In genomic region chr18:58535340-58536186, GRCh38 we compare ENCODE assay signal across 8 cellular contexts.
DNase-seq lines count a peak whose midpoint lies in the region; ATAC-seq, FAIRE-seq and TF ChIP-seq lines count a peak whose summit lies in the region.

No MANE protein-coding gene starts in this region.

- TF ChIP-seq CTCF in GM12865 (IDR thresholded peaks at IDR 0.05; ENCODE audit: insufficient read depth, low read depth, low read length, missing control alignments) (no peak), GM20000 (IDR thresholded peaks at IDR 0.05; ENCODE audit: extremely low read depth, missing control alignments) (no peak), K562 (IDR thresholded peaks at IDR 0.05 in 2 of 3, conservative IDR thresholded peaks at IDR 0.05 in 1 of 3; ENCODE audit: insufficient read depth in 2 of 3, low read depth in 1 of 3, low read length in 3 of 3) (no peak), breast epithelium (IDR thresholded peaks at IDR 0.05) (no peak)

- POLR2A ChIA-PET in K562 (lab: Yijun Ruan, JAX), result interaction anchor here (0.7 kb wide), 1 partner anchor 37 kb away, joined by 3 read pairs; no protein-coding TSS in a partner anchor

- no TSS peak for BruUV-seq in K562 (replicated peaks; lab: Mats Ljungman, UMichigan)

- WGBS in K562 (ENCODE audit: insufficient coverage, low coverage, missing lambda C conversion rate), result 7% methylated on average over 14 of the region's 14 CpGs

- H3K36me3 ChIP-seq in K562 (ENCODE audit: control insufficient read depth, insufficient read depth, low read length) (no peaks in the 10 kb centered on the region), breast epithelium (no peaks in the 10 kb centered on the region)

- TF ChIP-seq EP300 in K562 (IDR thresholded peaks at IDR 0.05; ENCODE audit: low read length), result no peak

- H3K27ac ChIP-seq in K562 (ENCODE audit: extremely low read depth, low read depth, low read length) (no peak overlapping the region), breast epithelium (no peak overlapping the region)

- no peak overlapping the region for H3K9ac ChIP-seq in K562 (ENCODE audit: insufficient read depth in 1 of 2, low read depth in 2 of 2, low read length in 2 of 2)

- no peak overlapping the region for H2AFZ ChIP-seq in K562 (ENCODE audit: low read depth, low read length)

- in situ Hi-C loops in K562 (cut with MboI), result loop anchor here (10.0 kb wide), 1 partner anchor 539 kb away; no protein-coding TSS in a partner anchor

- intact Hi-C loops in K562 (cut with micrococcal nuclease) (no loop called here), breast epithelium (cut with DNase I; ENCODE audit: low total_unique reads) (no loop called here)

- H3K27me3 ChIP-seq in K562 (ENCODE audit: control insufficient read depth in 2 of 2, insufficient read depth in 2 of 2, low read length in 2 of 2), result peaks cover 0 to 3% of the 10 kb centered on the region in 2 experiments; a peak in 1 of 5 replicates
- H3K27me3 ChIP-seq in breast epithelium, result no peaks in the 10 kb centered on the region

- no peak for FAIRE-seq in K562 (lab: Jason Lieb, UNC)

- CTCF ChIA-PET in K562 (lab: Yijun Ruan, JAX; ENCODE audit: low intra/inter-chr PET ratio), result no interaction called here

- H3K4me1 ChIP-seq in K562 (replicated peaks in 1 of 2; ENCODE audit: control insufficient read depth in 2 of 2, insufficient read depth in 2 of 2, low read length in 2 of 2) (no peaks in the 10 kb centered on the region; a peak in 1 of 5 replicates), breast epithelium (no peaks in the 10 kb centered on the region)

- DNase-seq in GM12865 (ENCODE audit: low read depth) (peak; percentile 97), GM20000 (ENCODE audit: low spot score) (peak; percentile 69), K562 (ENCODE audit: extremely low read depth in 1 of 4, low spot score in 3 of 4) (no peak), NCI-H524 treated with DMSO at 0.1 percent for 48 hours (lab: John Stamatoyannopoulos, UW) (no peak), DMS 273 treated with DMSO at 0.1 percent for 48 hours (lab: John Stamatoyannopoulos, UW) (no peak), DMS79 (lab: John Stamatoyannopoulos, UW) (no peak), breast epithelium (ENCODE audit: low spot score in 2 of 2) (no peak)

- H3K4me3 ChIP-seq in GM12865 (ENCODE audit: low read depth, low read length) (peak overlapping the region; percentile 72), K562 (no peak overlapping the region), breast epithelium (no peak overlapping the region)

- H3K4me2 ChIP-seq in K562 (ENCODE audit: insufficient read depth, low read length), result no peak overlapping the region

- TF ChIP-seq RAD21 in K562 (CRISPR knock-in tag; conservative IDR thresholded peaks at IDR 0.05 in 1 of 2, IDR thresholded peaks at IDR 0.05 in 1 of 2), result no peak

- no peaks in the 10 kb centered on the region for H3K9me1 ChIP-seq in K562 (ENCODE audit: control insufficient read depth, insufficient read depth, low read length)

- H3K9me3 ChIP-seq in K562 (replicated peaks; ENCODE audit: control insufficient read depth, insufficient read depth, low read depth, low read length) (no peaks in the 10 kb centered on the region), breast epithelium (no peaks in the 10 kb centered on the region)

- ATAC-seq in HG03442 (IDR thresholded peaks at IDR 0.05; ENCODE audit: unreplicated experiment), result peak; percentile 67
- ATAC-seq in K562, result no peak

- no peaks in the 10 kb centered on the region for H3K79me2 ChIP-seq in K562 (ENCODE audit: control insufficient read depth, insufficient read depth, low read length)

- no peak for TF ChIP-seq POLR2A in K562 (conservative IDR thresholded peaks at IDR 0.05)
- TF ChIP-seq POLR2A in breast epithelium (IDR thresholded peaks at IDR 0.05), result no peak

- H4K20me1 ChIP-seq in K562 (replicated peaks; ENCODE audit: control insufficient read depth, insufficient read depth, low read length), result no peaks in the 10 kb centered on the region

TF ChIP-seq in K562, 482 proteins besides CTCF, POLR2A, EP300 and RAD21:
- TF ChIP-seq COPS2 (conservative IDR thresholded peaks at IDR 0.05), result no peak
- no peak for TF ChIP-seq JUND (IDR thresholded peaks at IDR 0.05; ENCODE audit: borderline replicate concordance, low read depth, low read length)
- TF ChIP-seq JUND (tag; IDR thresholded peaks at IDR 0.05; ENCODE audit: borderline replicate concordance, low read depth, low read length), result 0 out of 3 replicates have a peak, but pooled peaks have one; percentile 18
- TF ChIP-seq HMBOX1 (IDR thresholded peaks at IDR 0.05), result no peak
- TF ChIP-seq CREM (IDR thresholded peaks at IDR 0.05; ENCODE audit: low read depth), result peak; percentile 60
- no peak for TF ChIP-seq NR0B1 (IDR thresholded peaks at IDR 0.05; ENCODE audit: partially characterized antibody)

Comparison
In these comparisons a context has a peak if more than half of its experiments do, and no peak if none do; other contexts are left out.
1. DNase-seq: peak in GM12865 (single experiment) and GM20000 (single experiment); none in K562 (0 of 4), NCI-H524 treated with DMSO at 0.1 percent for 48 hours (single experiment), DMS 273 treated with DMSO at 0.1 percent for 48 hours (single experiment), DMS79 (single experiment) and breast epithelium (0 of 2).